Comparison of ENCODE assay signal across 1 cellular context in genomic region chr19:39949026-39949747, GRCh38.
TF ChIP-seq lines count a peak whose summit lies in the region.

No MANE protein-coding gene starts in this region.

TF ChIP-seq in A549, 52 proteins besides CTCF, POLR2A, EP300 and RAD21:
- no peak for TF ChIP-seq TFCP2L1 (CRISPR knock-in tag; IDR thresholded peaks at IDR 0.05)
- no peak for TF ChIP-seq CHD4 (IDR thresholded peaks at IDR 0.05; ENCODE audit: borderline replicate concordance)
- no peak for TF ChIP-seq JUNB (IDR thresholded peaks at IDR 0.05)
- no peak for TF ChIP-seq KDM5A (IDR thresholded peaks at IDR 0.05)
- TF ChIP-seq RARB (CRISPR knock-in tag; IDR thresholded peaks at IDR 0.05), result no peak
- TF ChIP-seq CBX8 (IDR thresholded peaks at IDR 0.05), result no peak
- TF ChIP-seq CHD2 (IDR thresholded peaks at IDR 0.05; ENCODE audit: low read length, partially characterized antibody), result no peak
- TF ChIP-seq BCL3 (IDR thresholded peaks at IDR 0.05), result no peak
- no peak for TF ChIP-seq KDM1A (IDR thresholded peaks at IDR 0.05; ENCODE audit: low read depth)
- no peak for TF ChIP-seq NPAS2 (CRISPR knock-in tag; IDR thresholded peaks at IDR 0.05; ENCODE audit: borderline replicate concordance)
- TF ChIP-seq EHMT2 (IDR thresholded peaks at IDR 0.05; ENCODE audit: low read depth), result no peak
- TF ChIP-seq ZFP36 (IDR thresholded peaks at IDR 0.05; ENCODE audit: borderline replicate concordance, partially characterized antibody), result no peak
- no peak for TF ChIP-seq RCOR1 (IDR thresholded peaks at IDR 0.05; ENCODE audit: low read depth, low read length)
- TF ChIP-seq FOSL2 (IDR thresholded peaks at IDR 0.05), result no peak
- TF ChIP-seq FOSL2 (CRISPR knock-in tag; IDR thresholded peaks at IDR 0.05), result no peak
